2 cellular contexts compared by ENCODE assay signal in genomic region chr7:104036889-104037288, GRCh38. TPM values are rescaled to one million over a fixed set of nuclear protein-coding genes. Genes with fewer than 3 reads are reported as not detected.
"Had no signal": no experiment of that assay in that cellular context is flagged by ENCODE, and none has a peak within 500 bp of the region (broad histone marks: within the 10 kb centered on the region; RNA-seq: fewer than 3 reads in every experiment).

No MANE protein-coding gene starts in this region.

RNA-seq across cellular contexts. Expression of gene RELN, which starts 47.4 kb away (rescaled TPM):
- total RNA-seq: OCI-LY7, RPMI7951 had no signal
